Comparison of ENCODE assay signal across 26 cellular contexts in the genomic region with DNA sequence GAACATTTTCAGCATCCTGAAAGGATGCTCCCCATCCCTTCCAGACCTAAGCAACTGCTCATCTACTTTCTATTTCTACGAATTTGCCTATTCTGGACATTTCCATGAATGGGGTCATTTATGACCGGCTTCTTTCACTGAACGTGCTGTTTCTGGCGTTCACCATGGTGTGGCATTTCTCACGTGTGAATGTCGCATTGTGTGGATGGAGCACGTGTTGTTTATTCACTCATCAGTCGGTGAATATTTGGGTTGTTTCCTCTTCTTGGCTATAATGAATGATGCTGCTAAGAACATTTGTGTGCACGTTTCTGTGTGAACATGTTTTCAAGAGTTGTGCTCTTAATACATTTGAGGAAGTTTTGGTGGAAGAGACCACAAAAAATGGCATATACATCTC.
DNase-seq lines count a peak whose midpoint lies in the region; ATAC-seq, FAIRE-seq and TF ChIP-seq lines count a peak whose summit lies in the region.
"Had no signal": no experiment of that assay in that cellular context is flagged by ENCODE, and none has a peak within 500 bp of the region (broad histone marks: within the 10 kb centered on the region; RNA-seq: fewer than 3 reads in every experiment).

No MANE protein-coding gene starts in this region.

- no peak for TF ChIP-seq RAD21 in HepG2 (CRISPR knock-in tag; IDR thresholded peaks at IDR 0.05)

- no peak overlapping the region for H3K4me3 ChIP-seq in HepG2 (replicated peaks in 1 of 3; ENCODE audit: insufficient read depth in 1 of 3, low read depth in 2 of 3, low read length in 3 of 3)
- no peak overlapping the region for H3K4me3 ChIP-seq in right lobe of liver
- H3K4me3 ChIP-seq in bronchial epithelial cell (ENCODE audit: low read depth, low read length), result no peak overlapping the region
- no peak overlapping the region for H3K4me3 ChIP-seq in brain microvascular endothelial cell (ENCODE audit: low read depth, low read length)
- H3K4me3 ChIP-seq in esophagus squamous epithelium, result no peak overlapping the region
- H3K4me3 ChIP-seq: BLaER1 treated with 17β-estradiol and CSF1 and Interleukin-3, amounts not matched to agents 10 nM and 100 nM; GM23338; HAP-1 had no signal

- CTCF ChIA-PET in HepG2 (lab: Yijun Ruan, JAX; ENCODE audit: low intra/inter-chr PET ratio, low total read pairs), result no interaction called here

- H3K27me3 ChIP-seq in HepG2 (ENCODE audit: control insufficient read depth in 1 of 2, insufficient read depth in 2 of 2, low read length in 2 of 2) (peaks cover 8 to 37% of the 10 kb centered on the region in 2 experiments; a peak in 4 of 5 replicates), right lobe of liver (no peaks in the 10 kb centered on the region), bronchial epithelial cell (ENCODE audit: control insufficient read depth, insufficient read depth, low read length) (no peaks in the 10 kb centered on the region), brain microvascular endothelial cell (replicated peaks) (peaks cover 2% of the 10 kb centered on the region), esophagus squamous epithelium (peaks cover 0 to 32% (median 0%) of the 10 kb centered on the region in 4 donors)
- H3K27me3 ChIP-seq: BE2C; BLaER1 treated with 17β-estradiol and CSF1 and Interleukin-3, amounts not matched to agents 10 nM and 100 nM had no signal

- TF ChIP-seq EP300 in HepG2 (IDR thresholded peaks at IDR 0.05; ENCODE audit: low read depth in 2 of 2, low read length in 2 of 2) (no peak), HepG2 (CRISPR knock-in tag; IDR thresholded peaks at IDR 0.05; ENCODE audit: borderline replicate concordance) (no peak)

- no peaks in the 10 kb centered on the region for H4K20me1 ChIP-seq in HepG2 (ENCODE audit: insufficient read depth, low read length)
- H4K20me1 ChIP-seq: BLaER1 treated with 17β-estradiol and CSF1 and Interleukin-3, amounts not matched to agents 10 nM and 100 nM had no signal

- no peak overlapping the region for H2AFZ ChIP-seq in HepG2 (ENCODE audit: low read length)
- H2AFZ ChIP-seq: GM23338 had no signal

- TF ChIP-seq CTCF in HepG2 (CRISPR knock-in tag; IDR thresholded peaks at IDR 0.05), result no peak
- TF ChIP-seq CTCF in right lobe of liver (IDR thresholded peaks at IDR 0.05), result no peak
- TF ChIP-seq CTCF in bronchial epithelial cell (IDR thresholded peaks at IDR 0.05; ENCODE audit: insufficient read depth, low read length, severe bottlenecking), result no peak
- TF ChIP-seq CTCF in brain microvascular endothelial cell (IDR thresholded peaks at IDR 0.05; ENCODE audit: low read depth, low read length, missing control alignments), result no peak
- TF ChIP-seq CTCF in esophagus squamous epithelium (IDR thresholded peaks at IDR 0.05), result no peak

- H3K4me1 ChIP-seq in HepG2 (ENCODE audit: insufficient read depth, low read length), result no peaks in the 10 kb centered on the region
- no peaks in the 10 kb centered on the region for H3K4me1 ChIP-seq in right lobe of liver
- H3K4me1 ChIP-seq in esophagus squamous epithelium, result no peaks in the 10 kb centered on the region
- H3K4me1 ChIP-seq: BE2C, HAP-1 had no signal

- no peaks in the 10 kb centered on the region for H3K79me2 ChIP-seq in HepG2 (ENCODE audit: insufficient read depth, low read length)

- no peak for FAIRE-seq in HepG2 (lab: Jason Lieb, UNC)
- FAIRE-seq in bronchial epithelial cell (lab: Jason Lieb, UNC), result peak; percentile 32
- FAIRE-seq: A204.1, GM12891, GM18507, H54 had no signal

- no peak overlapping the region for H3K4me2 ChIP-seq in HepG2 (ENCODE audit: low read depth, low read length)
- H3K4me2 ChIP-seq: BLaER1 treated with 17β-estradiol and CSF1 and Interleukin-3, amounts not matched to agents 10 nM and 100 nM; GM23338 had no signal

- BruUV-seq in HepG2 (replicated peaks; lab: Mats Ljungman, UMichigan), result no TSS peak

- H3K36me3 ChIP-seq in HepG2 (replicated peaks in 1 of 2; ENCODE audit: control insufficient read depth in 1 of 2, insufficient read depth in 2 of 2, low read length in 2 of 2) (no peaks in the 10 kb centered on the region), right lobe of liver (no peaks in the 10 kb centered on the region), bronchial epithelial cell (ENCODE audit: control insufficient read depth, insufficient read depth, low read length) (no peaks in the 10 kb centered on the region), brain microvascular endothelial cell (replicated peaks) (no peaks in the 10 kb centered on the region), esophagus squamous epithelium (no peaks in the 10 kb centered on the region)
- H3K36me3 ChIP-seq: BE2C; BLaER1 treated with 17β-estradiol and CSF1 and Interleukin-3, amounts not matched to agents 10 nM and 100 nM; HAP-1 had no signal

- ATAC-seq in HepG2 (no peak), right lobe of liver (no peak)
- ATAC-seq: GM23338 had no signal

- H3K27ac ChIP-seq in HepG2 (ENCODE audit: extremely low read length, insufficient read depth, low read length) (no peak overlapping the region), right lobe of liver (no peak overlapping the region), brain microvascular endothelial cell (no peak overlapping the region), esophagus squamous epithelium (no peak overlapping the region)
- H3K27ac ChIP-seq: 22Rv1; BLaER1 treated with 17β-estradiol and CSF1 and Interleukin-3, amounts not matched to agents 10 nM and 100 nM had no signal

- H3K9ac ChIP-seq in HepG2 (ENCODE audit: insufficient read depth, low read depth, low read length), result no peak overlapping the region
- H3K9ac ChIP-seq: BLaER1 treated with 17β-estradiol and CSF1 and Interleukin-3, amounts not matched to agents 10 nM and 100 nM had no signal

- TF ChIP-seq POLR2A in HepG2 (IDR thresholded peaks at IDR 0.05; ENCODE audit: insufficient read depth in 1 of 2, low read depth in 2 of 2, low read length in 2 of 2) (no peak), right lobe of liver (IDR thresholded peaks at IDR 0.05) (no peak), esophagus squamous epithelium (IDR thresholded peaks at IDR 0.05) (no peak)

- in situ Hi-C loops in HepG2 (cut with HindIII; ENCODE audit: extremely low pct_ligation_motif_present, low pct_unique_long_range_greater_than_20kb), result no loop called here
- in situ Hi-C loops in brain microvascular endothelial cell (cut with HindIII; ENCODE audit: low pct_ligation_motif_present, low sequenced_read_pairs), result no loop called here

- POLR2A ChIA-PET in HepG2 (lab: Yijun Ruan, JAX), result no interaction called here

- intact Hi-C loops in HepG2 (cut with micrococcal nuclease; ENCODE audit: unreplicated experiment) (no loop called here), right lobe of liver (cut with DNase I) (no loop called here), esophagus squamous epithelium (cut with DNase I) (no loop called here)

- DNase-seq in HepG2 (ENCODE audit: low spot score) (no peak), right lobe of liver (no peak), bronchial epithelial cell (ENCODE audit: low read depth) (no peak), foreskin melanocyte (peak; percentile 38), superior temporal gyrus (ENCODE audit: extremely low spot score) (peak; percentile 12), AG08396 (ENCODE audit: low spot score) (no peak), brain microvascular endothelial cell (no peak), esophagus squamous epithelium (lab: John Stamatoyannopoulos, UW) (no peak)
- DNase-seq: AML-193; BE2C; Calu3; CD4-positive, alpha-beta T cell; CD8-positive, alpha-beta memory T cell; COR-L47; DMS53; DMS79 treated with DMSO at 0.1 percent for 48 hours; GF-D8; HFFc6 had no signal

- WGBS in HepG2 (ENCODE audit: low lambda C conversion rate), result 11% methylated on average over 9 of the region's 9 CpGs
- 56% methylated on average over 9 of the region's 9 CpGs for WGBS in right lobe of liver (ENCODE audit: insufficient coverage, low coverage, low lambda C conversion rate, missing lambda C conversion rate)
- WGBS in esophagus squamous epithelium, 2 donors, result 74 to 76% methylated on average over 9 of the region's 9 CpGs

- no peaks in the 10 kb centered on the region for H3K9me3 ChIP-seq in HepG2 (ENCODE audit: low read length)
- H3K9me3 ChIP-seq in right lobe of liver, result no peaks in the 10 kb centered on the region
- no peaks in the 10 kb centered on the region for H3K9me3 ChIP-seq in esophagus squamous epithelium
- H3K9me3 ChIP-seq: BE2C; BLaER1 treated with 17β-estradiol and CSF1 and Interleukin-3, amounts not matched to agents 10 nM and 100 nM; HAP-1 had no signal

TF ChIP-seq in HepG2, 621 proteins besides CTCF, POLR2A, EP300 and RAD21:
- TF ChIP-seq SMAD9 (CRISPR knock-in tag; IDR thresholded peaks at IDR 0.05) (no peak), ZNF761 (CRISPR knock-in tag; conservative IDR thresholded peaks at IDR 0.05) (no peak), CAMTA2 (CRISPR knock-in tag; IDR thresholded peaks at IDR 0.05; ENCODE audit: borderline replicate concordance) (no peak), ZNF747 (CRISPR knock-in tag; IDR thresholded peaks at IDR 0.05; ENCODE audit: borderline replicate concordance) (no peak)
- TF ChIP-seq, protein P1, sequence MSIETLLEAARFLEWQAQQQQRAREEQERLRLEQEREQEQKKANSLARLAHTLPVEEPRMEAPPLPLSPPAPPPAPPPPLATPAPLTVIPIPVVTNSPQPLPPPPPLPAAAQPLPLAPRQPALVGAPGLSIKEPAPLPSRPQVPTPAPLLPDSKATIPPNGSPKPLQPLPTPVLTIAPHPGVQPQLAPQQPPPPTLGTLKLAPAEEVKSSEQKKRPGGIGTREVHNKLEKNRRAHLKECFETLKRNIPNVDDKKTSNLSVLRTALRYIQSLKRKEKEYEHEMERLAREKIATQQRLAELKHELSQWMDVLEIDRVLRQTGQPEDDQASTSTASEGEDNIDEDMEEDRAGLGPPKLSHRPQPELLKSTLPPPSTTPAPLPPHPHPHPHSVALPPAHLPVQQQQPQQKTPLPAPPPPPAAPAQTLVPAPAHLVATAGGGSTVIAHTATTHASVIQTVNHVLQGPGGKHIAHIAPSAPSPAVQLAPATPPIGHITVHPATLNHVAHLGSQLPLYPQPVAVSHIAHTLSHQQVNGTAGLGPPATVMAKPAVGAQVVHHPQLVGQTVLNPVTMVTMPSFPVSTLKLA (IDR thresholded peaks at IDR 0.05), result peak; percentile 99
TF ChIP-seq in HepG2: peak in this region for 1.

Comparison
In these comparisons a context has a peak if more than half of its experiments do, and no peak if none do; other contexts are left out.
1. DNase-seq: peak in foreskin melanocyte (single experiment) and superior temporal gyrus (single experiment); none in HepG2 (single experiment), right lobe of liver (0 of 3), bronchial epithelial cell (single experiment), AG08396 (single experiment), brain microvascular endothelial cell (single experiment) and esophagus squamous epithelium (single experiment).